ENCODE assay signal across 13 cellular contexts in the genomic region with DNA sequence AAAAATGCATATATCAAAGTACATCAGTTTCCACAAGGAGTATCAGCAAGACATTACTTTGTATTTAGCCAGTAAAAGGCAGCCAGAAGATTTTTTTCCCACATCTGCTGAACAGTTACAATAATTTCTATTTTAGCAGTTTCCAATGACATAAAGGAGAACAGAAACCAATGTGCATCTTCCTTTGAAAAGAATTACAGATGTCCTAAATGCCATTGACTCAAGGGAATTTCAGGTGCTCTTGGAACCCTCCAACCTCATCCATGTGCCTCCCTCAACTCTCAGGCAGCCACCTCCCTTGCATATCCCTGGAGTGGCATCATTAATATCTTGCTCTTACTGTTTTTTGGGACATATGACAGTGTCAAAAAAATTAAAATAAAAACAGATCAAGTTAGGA.
DNase-seq lines count a peak whose midpoint lies in the region; ATAC-seq and TF ChIP-seq lines count a peak whose summit lies in the region.
"Had no signal": no experiment of that assay in that cellular context is flagged by ENCODE, and none has a peak within 500 bp of the region (broad histone marks: within the 10 kb centered on the region; RNA-seq: fewer than 3 reads in every experiment).

No MANE protein-coding gene starts in this region.

- no peak for TF ChIP-seq CTCF in lower lobe of right lung (IDR thresholded peaks at IDR 0.05)

- no peaks in the 10 kb centered on the region for H3K36me3 ChIP-seq in lower lobe of right lung
- H3K36me3 ChIP-seq: adrenal gland had no signal

- no peak for DNase-seq in activated naive CD4-positive, alpha-beta T cell treated with anti-CD3 and anti-CD28 coated beads for 36 hours
- DNase-seq in activated naive CD4-positive, alpha-beta T cell treated with anti-CD3 and anti-CD28 coated beads, Interleukin-2, amount 50 U/mL, for 16 hours: no peak
- no peak for DNase-seq in activated T-helper 1 cell treated with anti-CD3 and anti-CD28 coated beads, Interleukin-12 subunit alpha, Interleukin-12 subunit beta, Interleukin-2, Interleukin-4 antibody, amounts not matched to agents 30 ng/mL and 10 ng/mL and 1 ng/mL, durations not matched to agents 14 hours and 24 hours and 36 hours (ENCODE audit: low spot score)
- DNase-seq in stimulated activated effector memory CD8-positive, alpha-beta T cell treated with anti-CD3 and anti-CD28 coated beads, Interleukin-12 subunit alpha, Interleukin-12 subunit beta, amount 100 ng/mL, for 72 hours (ENCODE audit: low spot score in 2 of 2): no peak
- DNase-seq in NCI-H446 (lab: John Stamatoyannopoulos, UW): no peak
- DNase-seq in NCI-H2081 treated with DMSO at 0.1 percent for 48 hours (lab: John Stamatoyannopoulos, UW): no peak
- no peak for DNase-seq in lower lobe of right lung
- DNase-seq: adrenal gland, HCEC 1CT, NCI-H526 treated with DMSO at 0.1 percent for 48 hours, right cardiac atrium had no signal

- no peaks in the 10 kb centered on the region for H3K27me3 Mint-ChIP-seq in activated naive CD4-positive, alpha-beta T cell treated with anti-CD3 and anti-CD28 coated beads for 36 hours (ENCODE audit: low read depth)
- H3K27me3 Mint-ChIP-seq in activated T-helper 1 cell treated with anti-CD3 and anti-CD28 coated beads, Interleukin-12 subunit alpha, Interleukin-12 subunit beta, Interleukin-2, Interleukin-4 antibody, amounts not matched to agents 30 ng/mL and 10 ng/mL and 1 ng/mL, durations not matched to agents 14 hours and 24 hours and 36 hours (ENCODE audit: insufficient read depth): no peaks in the 10 kb centered on the region

- no peak overlapping the region for H3K4me3 ChIP-seq in lower lobe of right lung
- H3K4me3 ChIP-seq: adrenal gland had no signal

- peak; percentile 43 for ATAC-seq in HG02885 (IDR thresholded peaks at IDR 0.05; ENCODE audit: poor library complexity, unreplicated experiment)
- ATAC-seq in stimulated activated effector memory CD8-positive, alpha-beta T cell treated with anti-CD3 and anti-CD28 coated beads, Interleukin-12 subunit alpha, Interleukin-12 subunit beta, amount 100 ng/mL, for 72 hours: no peak
- ATAC-seq in lower lobe of right lung: no peak
- ATAC-seq: HepG2, right cardiac atrium had no signal

- peaks cover 18% of the 10 kb centered on the region for H3K9me3 Mint-ChIP-seq in activated naive CD4-positive, alpha-beta T cell treated with anti-CD3 and anti-CD28 coated beads for 36 hours
- peaks cover 10% of the 10 kb centered on the region for H3K9me3 Mint-ChIP-seq in activated T-helper 1 cell treated with anti-CD3 and anti-CD28 coated beads, Interleukin-12 subunit alpha, Interleukin-12 subunit beta, Interleukin-2, Interleukin-4 antibody, amounts not matched to agents 30 ng/mL and 10 ng/mL and 1 ng/mL, durations not matched to agents 14 hours and 24 hours and 36 hours
- H3K9me3 Mint-ChIP-seq in stimulated activated effector memory CD8-positive, alpha-beta T cell treated with anti-CD3 and anti-CD28 coated beads, Interleukin-12 subunit alpha, Interleukin-12 subunit beta, amount 100 ng/mL, for 72 hours: peaks cover 3% of the 10 kb centered on the region

- no peaks in the 10 kb centered on the region for H3K27me3 ChIP-seq in lower lobe of right lung (ENCODE audit: low read depth)
- H3K27me3 ChIP-seq: adrenal gland had no signal

- CTCF ChIA-PET in activated naive CD4-positive, alpha-beta T cell treated with anti-CD3 and anti-CD28 coated beads for 36 hours (lab: Charles Lee): interaction anchor here (0.6 to 0.8 kb wide), 3 partner anchors 61 to 716 kb away, joined by 3 to 7 read pairs (median 3); no protein-coding TSS in a partner anchor

- H3K4me1 Mint-ChIP-seq in activated naive CD4-positive, alpha-beta T cell treated with anti-CD3 and anti-CD28 coated beads for 36 hours (ENCODE audit: low read depth): peaks cover 39% of the 10 kb centered on the region
- H3K4me1 Mint-ChIP-seq in activated T-helper 1 cell treated with anti-CD3 and anti-CD28 coated beads, Interleukin-12 subunit alpha, Interleukin-12 subunit beta, Interleukin-2, Interleukin-4 antibody, amounts not matched to agents 30 ng/mL and 10 ng/mL and 1 ng/mL, durations not matched to agents 14 hours and 24 hours and 36 hours (ENCODE audit: low read depth): peaks cover 27% of the 10 kb centered on the region
- H3K4me1 Mint-ChIP-seq in stimulated activated effector memory CD8-positive, alpha-beta T cell treated with anti-CD3 and anti-CD28 coated beads, Interleukin-12 subunit alpha, Interleukin-12 subunit beta, amount 100 ng/mL, for 72 hours: peaks cover 28% of the 10 kb centered on the region

- peak overlapping the region; percentile 80 for H3K27ac Mint-ChIP-seq in activated naive CD4-positive, alpha-beta T cell treated with anti-CD3 and anti-CD28 coated beads for 36 hours
- peak overlapping the region; percentile 76 for H3K27ac Mint-ChIP-seq in activated T-helper 1 cell treated with anti-CD3 and anti-CD28 coated beads, Interleukin-12 subunit alpha, Interleukin-12 subunit beta, Interleukin-2, Interleukin-4 antibody, amounts not matched to agents 30 ng/mL and 10 ng/mL and 1 ng/mL, durations not matched to agents 14 hours and 24 hours and 36 hours
- peak overlapping the region; percentile 64 for H3K27ac Mint-ChIP-seq in stimulated activated effector memory CD8-positive, alpha-beta T cell treated with anti-CD3 and anti-CD28 coated beads, Interleukin-12 subunit alpha, Interleukin-12 subunit beta, amount 100 ng/mL, for 72 hours

- peaks cover 5% of the 10 kb centered on the region for H3K4me1 ChIP-seq in lower lobe of right lung
- H3K4me1 ChIP-seq: adrenal gland had no signal

- H3K9me3 ChIP-seq in lower lobe of right lung: no peaks in the 10 kb centered on the region

- peak overlapping the region; percentile 39 for H3K4me3 Mint-ChIP-seq in activated naive CD4-positive, alpha-beta T cell treated with anti-CD3 and anti-CD28 coated beads for 36 hours
- H3K4me3 Mint-ChIP-seq in activated T-helper 1 cell treated with anti-CD3 and anti-CD28 coated beads, Interleukin-12 subunit alpha, Interleukin-12 subunit beta, Interleukin-2, Interleukin-4 antibody, amounts not matched to agents 30 ng/mL and 10 ng/mL and 1 ng/mL, durations not matched to agents 14 hours and 24 hours and 36 hours: peak overlapping the region; percentile 9
- H3K4me3 Mint-ChIP-seq in stimulated activated effector memory CD8-positive, alpha-beta T cell treated with anti-CD3 and anti-CD28 coated beads, Interleukin-12 subunit alpha, Interleukin-12 subunit beta, amount 100 ng/mL, for 72 hours: peak overlapping the region; percentile 33

- no peaks in the 10 kb centered on the region for H3K36me3 Mint-ChIP-seq in activated naive CD4-positive, alpha-beta T cell treated with anti-CD3 and anti-CD28 coated beads for 36 hours (ENCODE audit: low read depth)
- no peaks in the 10 kb centered on the region for H3K36me3 Mint-ChIP-seq in activated T-helper 1 cell treated with anti-CD3 and anti-CD28 coated beads, Interleukin-12 subunit alpha, Interleukin-12 subunit beta, Interleukin-2, Interleukin-4 antibody, amounts not matched to agents 30 ng/mL and 10 ng/mL and 1 ng/mL, durations not matched to agents 14 hours and 24 hours and 36 hours (ENCODE audit: low read depth)
- H3K36me3 Mint-ChIP-seq in stimulated activated effector memory CD8-positive, alpha-beta T cell treated with anti-CD3 and anti-CD28 coated beads, Interleukin-12 subunit alpha, Interleukin-12 subunit beta, amount 100 ng/mL, for 72 hours: no peaks in the 10 kb centered on the region

- intact Hi-C loops in activated naive CD4-positive, alpha-beta T cell treated with anti-CD3 and anti-CD28 coated beads for 36 hours (cut with micrococcal nuclease): loop anchor here (1.0 to 2.0 kb wide), 3 partner anchors 13 to 270 kb away; a partner anchor contains a TSS
- intact Hi-C loops in activated T-helper 1 cell treated with anti-CD3 and anti-CD28 coated beads, Interleukin-12 subunit alpha, Interleukin-12 subunit beta, Interleukin-2, Interleukin-4 antibody, amounts not matched to agents 30 ng/mL and 10 ng/mL and 1 ng/mL, durations not matched to agents 14 hours and 24 hours and 36 hours (cut with micrococcal nuclease): loop anchor here (1.0 kb wide), 1 partner anchor 13 kb away; no protein-coding TSS in a partner anchor
- intact Hi-C loops in lower lobe of right lung (cut with DNase I): no loop called here

- no peak overlapping the region for H3K27ac ChIP-seq in lower lobe of right lung
- H3K27ac ChIP-seq: adrenal gland had no signal
